ENCODE assay signal across 14 cellular contexts in genomic region chr3:52019352-52020080, GRCh38. TPM values are rescaled to one million over a fixed set of nuclear protein-coding genes. Genes with fewer than 3 reads are reported as not detected.
DNase-seq lines count a peak whose midpoint lies in the region; ATAC-seq, FAIRE-seq and TF ChIP-seq lines count a peak whose summit lies in the region.
"Had no signal": no experiment of that assay in that cellular context is flagged by ENCODE, and none has a peak within 500 bp of the region (broad histone marks: within the 10 kb centered on the region; RNA-seq: fewer than 3 reads in every experiment).

No MANE protein-coding gene starts in this region.

- intact Hi-C loops in dorsolateral prefrontal cortex (cut with DNase I): no loop called here

- H3K4me3 ChIP-seq in GM23338 (no peak overlapping the region), dorsolateral prefrontal cortex (no peak overlapping the region), smooth muscle cell (no peak overlapping the region), Peyer's patch (no peak overlapping the region), SJCRH30 (no peak overlapping the region)

- WGBS in smooth muscle cell (ENCODE audit: low lambda C conversion rate): 43% methylated on average over 17 of the region's 17 CpGs

- H3K36me3 ChIP-seq in GM23338 (ENCODE audit: insufficient read depth) (no peaks in the 10 kb centered on the region), smooth muscle cell (ENCODE audit: low read depth) (no peaks in the 10 kb centered on the region), Peyer's patch (no peaks in the 10 kb centered on the region), SJCRH30 (no peaks in the 10 kb centered on the region)

- H4K20me1 ChIP-seq in GM23338 (replicated peaks; ENCODE audit: insufficient read depth) (no peaks in the 10 kb centered on the region), smooth muscle cell (ENCODE audit: low read depth) (no peaks in the 10 kb centered on the region)

- no peak for DNase-seq in GM23338 (ENCODE audit: low spot score)
- DNase-seq in dorsolateral prefrontal cortex: no peak
- DNase-seq in left kidney (ENCODE audit: low read depth, low spot score): peak; percentile 49
- DNase-seq in smooth muscle cell (lab: John Stamatoyannopoulos, UW; ENCODE audit: unreplicated experiment): no peak
- no peak for DNase-seq in Peyer's patch
- DNase-seq in SJCRH30: no peak
- DNase-seq in GM12891 (ENCODE audit: insufficient read length, low spot score): no peak
- DNase-seq in hippocampal formation (lab: John Stamatoyannopoulos, UW): no peak
- DNase-seq: cerebellar nuclear complex; erythroblast; retina; SK-N-SH; stimulated activated naive CD4-positive, alpha-beta T cell treated with Interleukin-2 at 50 U/mL for 16 hours had no signal

- H3F3A ChIP-seq in GM23338 (replicated peaks; ENCODE audit: low read depth) (no peaks in the 10 kb centered on the region), smooth muscle cell (ENCODE audit: low read depth) (peaks cover 9% of the 10 kb centered on the region)

- H3K9me3 ChIP-seq in smooth muscle cell (replicated peaks; ENCODE audit: low read depth): no peaks in the 10 kb centered on the region
- no peaks in the 10 kb centered on the region for H3K9me3 ChIP-seq in Peyer's patch
- no peaks in the 10 kb centered on the region for H3K9me3 ChIP-seq in SJCRH30 (replicated peaks)
- H3K9me3 ChIP-seq: SK-N-SH had no signal

- no peak overlapping the region for H3K9ac ChIP-seq in smooth muscle cell (ENCODE audit: low read depth)
- H3K9ac ChIP-seq: SK-N-SH had no signal

- H3K4me2 ChIP-seq in GM23338 (no peak overlapping the region), smooth muscle cell (peak overlapping the region; percentile 21)
- H3K4me2 ChIP-seq: SK-N-SH had no signal

- H3K4me3 Mint-ChIP-seq in GM23338: no peak overlapping the region
- H3K4me3 Mint-ChIP-seq: activated naive CD4-positive, alpha-beta T cell treated with anti-CD3 and anti-CD28 coated beads, Interleukin-2, amount 50 U/mL, for 24 hours had no signal

- H2AFZ ChIP-seq in GM23338 (no peak overlapping the region), smooth muscle cell (ENCODE audit: low read depth) (no peak overlapping the region)

- peak overlapping the region; percentile 59; the same call in 1 of the 2 replicates for H3K27ac Mint-ChIP-seq in GM23338
- H3K27ac Mint-ChIP-seq: activated naive CD4-positive, alpha-beta T cell treated with anti-CD3 and anti-CD28 coated beads, Interleukin-2, amount 50 U/mL, for 24 hours had no signal

- no peaks in the 10 kb centered on the region for H3K36me3 Mint-ChIP-seq in GM23338 (ENCODE audit: low read depth)
- H3K36me3 Mint-ChIP-seq: activated naive CD4-positive, alpha-beta T cell treated with anti-CD3 and anti-CD28 coated beads, Interleukin-2, amount 50 U/mL, for 24 hours had no signal

- no peaks in the 10 kb centered on the region for H3K9me3 Mint-ChIP-seq in GM23338
- H3K9me3 Mint-ChIP-seq: activated naive CD4-positive, alpha-beta T cell treated with anti-CD3 and anti-CD28 coated beads, Interleukin-2, amount 50 U/mL, for 24 hours had no signal

- no peaks in the 10 kb centered on the region for H3K27me3 ChIP-seq in GM23338 (ENCODE audit: insufficient read depth)
- no peaks in the 10 kb centered on the region for H3K27me3 ChIP-seq in dorsolateral prefrontal cortex
- H3K27me3 ChIP-seq in smooth muscle cell (ENCODE audit: low read depth): no peaks in the 10 kb centered on the region
- no peaks in the 10 kb centered on the region for H3K27me3 ChIP-seq in Peyer's patch
- H3K27me3 ChIP-seq in SJCRH30: no peaks in the 10 kb centered on the region

- peaks cover 14% of the 10 kb centered on the region for H3K27me3 Mint-ChIP-seq in GM23338 (ENCODE audit: insufficient read depth, low read depth, poor library complexity)
- H3K27me3 Mint-ChIP-seq: activated naive CD4-positive, alpha-beta T cell treated with anti-CD3 and anti-CD28 coated beads, Interleukin-2, amount 50 U/mL, for 24 hours had no signal

- H3K79me2 ChIP-seq in GM23338 (replicated peaks; ENCODE audit: insufficient read depth) (no peaks in the 10 kb centered on the region), smooth muscle cell (ENCODE audit: low read depth) (no peaks in the 10 kb centered on the region)

- H3K9me2 ChIP-seq in GM23338 (ENCODE audit: insufficient read depth): no peaks in the 10 kb centered on the region
- H3K9me2 ChIP-seq: SK-N-SH had no signal

- TF ChIP-seq CTCF in GM23338 (conservative IDR thresholded peaks at IDR 0.05; ENCODE audit: low read depth in 2 of 2): no peak
- no peak for TF ChIP-seq CTCF in dorsolateral prefrontal cortex (IDR thresholded peaks at IDR 0.05 in 54 of 56, conservative IDR thresholded peaks at IDR 0.05 in 2 of 56; ENCODE audit: low read depth in 1 of 56, partially characterized antibody in 56 of 56)
- TF ChIP-seq CTCF in smooth muscle cell (IDR thresholded peaks at IDR 0.05; ENCODE audit: borderline replicate concordance, insufficient read depth, poor library complexity, severe bottlenecking): no peak
- TF ChIP-seq CTCF in Peyer's patch (IDR thresholded peaks at IDR 0.05): no peak

- TF ChIP-seq POLR2A in Peyer's patch (IDR thresholded peaks at IDR 0.05) (no peak), GM12891 (IDR thresholded peaks at IDR 0.05; ENCODE audit: low read depth, low read length) (no peak)

- ATAC-seq in GM23338: no peak

- H3K27ac ChIP-seq in GM23338 (ENCODE audit: low read depth) (no peak overlapping the region), dorsolateral prefrontal cortex (peak overlapping the region in 55 of 59 donors; percentile 15 to 85 (median 68)), smooth muscle cell (ENCODE audit: low read depth) (no peak overlapping the region), Peyer's patch (peak overlapping the region in 1 of 4 donors; percentile 35), SJCRH30 (no peak overlapping the region)

- peaks cover 3% of the 10 kb centered on the region; the same call in 1 of the 2 replicates for H3K4me1 ChIP-seq in GM23338 (ENCODE audit: insufficient read depth)
- peaks cover 9% of the 10 kb centered on the region for H3K4me1 ChIP-seq in smooth muscle cell (ENCODE audit: low read depth)
- H3K4me1 ChIP-seq in Peyer's patch: no peaks in the 10 kb centered on the region
- H3K4me1 ChIP-seq in SJCRH30: peaks cover 20% of the 10 kb centered on the region

- no peak for FAIRE-seq in GM12891 (lab: Jason Lieb, UNC)

- H3K4me1 Mint-ChIP-seq in GM23338: peaks cover 16% of the 10 kb centered on the region
- H3K4me1 Mint-ChIP-seq: activated naive CD4-positive, alpha-beta T cell treated with anti-CD3 and anti-CD28 coated beads, Interleukin-2, amount 50 U/mL, for 24 hours had no signal

TF ChIP-seq in GM23338, 12 proteins besides CTCF, POLR2A, EP300 and RAD21 (continues in another document):
- TF ChIP-seq STAT1 (IDR thresholded peaks at IDR 0.05; ENCODE audit: unreplicated experiment): no peak
- no peak for TF ChIP-seq NANOG (IDR thresholded peaks at IDR 0.05; ENCODE audit: borderline replicate concordance)
- TF ChIP-seq ZNF331 (CRISPR knock-in tag; IDR thresholded peaks at IDR 0.05; ENCODE audit: low read depth): no peak
- no peak for TF ChIP-seq ZNF114 (CRISPR knock-in tag; IDR thresholded peaks at IDR 0.05)

TF ChIP-seq in GM12891, 5 proteins besides CTCF, POLR2A, EP300 and RAD21 (continues in another document):
- TF ChIP-seq POLR2AphosphoS5 (IDR thresholded peaks at IDR 0.05; ENCODE audit: low read depth, low read length) (no peak), POU2F2 (IDR thresholded peaks at IDR 0.05; ENCODE audit: low read depth, low read length) (no peak), SPI1 (IDR thresholded peaks at IDR 0.05; ENCODE audit: low read depth, low read length) (no peak)

RNA-seq across cellular contexts. Expression of gene RPL29, which starts 23.8 kb away (rescaled TPM):
- total RNA-seq in GM23338 (2014; rRNA removed; shearing (Covaris generic)): 1,341 and 1,471 TPM in 2 replicates
- polyA plus RNA-seq in GM23338 (2016; fragmentation: Nextera tagmentation; extraction: Ambion mirVana): 1,864 and 1,983 TPM in 2 replicates
- 100 to 1,000 TPM; 154 to 416 (median 290) TPM for total RNA-seq in dorsolateral prefrontal cortex
- total RNA-seq in smooth muscle cell: 1,004 and 1,042 TPM in 2 replicates
- 708 and 743 TPM in 2 replicates for polyA plus RNA-seq in smooth muscle cell
- 100 to 1,000 TPM; 643 to 841 (median 711) TPM for total RNA-seq in Peyer's patch
- total RNA-seq in SJCRH30 (2014; rRNA removed; shearing (Covaris generic)): 1,784 and 1,861 TPM in 2 replicates
- polyA plus RNA-seq in GM12891 (2012; ENCODE audit: low read depth, missing spikeins): 3,375 TPM

RNA-seq across cellular contexts. Expression of gene ACY1, which starts 36.2 kb away (rescaled TPM):
- total RNA-seq in GM23338 (2014; rRNA removed; shearing (Covaris generic)): 62.8 and 91.3 TPM in 2 replicates
- polyA plus RNA-seq in GM23338 (2016; fragmentation: Nextera tagmentation; extraction: Ambion mirVana) (35.8 and 38.4 TPM in 2 replicates), smooth muscle cell (33.8 and 38.4 TPM in 2 replicates)
- total RNA-seq in dorsolateral prefrontal cortex (10 to 100 TPM in 116 of 120 experiments, 1 to 10 TPM in 4; 8.1 to 33.2 (median 16.3) TPM), smooth muscle cell (39.6 and 43.0 TPM in 2 replicates), Peyer's patch (100 to 1,000 TPM in 3 of 4 donors, 10 to 100 TPM in 1; 95.7 to 977 (median 609) TPM)
- total RNA-seq in SJCRH30 (2014; rRNA removed; shearing (Covaris generic)): 24.5 and 26.2 TPM in 2 replicates
- 38.7 TPM for polyA plus RNA-seq in GM12891 (2012; ENCODE audit: low read depth, missing spikeins)

RNA-seq across cellular contexts. Expression of gene DUSP7, which starts 36.9 kb away (rescaled TPM):
- total RNA-seq in GM23338 (2014; rRNA removed; shearing (Covaris generic)): 14.7 and 15.8 TPM in 2 replicates
- polyA plus RNA-seq in GM23338 (2016; fragmentation: Nextera tagmentation; extraction: Ambion mirVana) (5.6 and 5.9 TPM in 2 replicates), smooth muscle cell (12.4 and 13.3 TPM in 2 replicates)
- total RNA-seq in dorsolateral prefrontal cortex (10 to 100 TPM; 29.0 to 90.9 (median 44.8) TPM), smooth muscle cell (25.0 and 26.8 TPM in 2 replicates), Peyer's patch (1 to 10 TPM; 3.3 to 7.1 (median 6.0) TPM)
- 9.1 and 9.6 TPM in 2 replicates for total RNA-seq in SJCRH30 (2014; rRNA removed; shearing (Covaris generic))
- polyA plus RNA-seq in GM12891 (2012; ENCODE audit: low read depth, missing spikeins): 4.1 TPM

RNA-seq across cellular contexts. Expression of gene ABHD14A, which starts 44.7 kb away (rescaled TPM):
- total RNA-seq in GM23338 (2014; rRNA removed; shearing (Covaris generic)): 4.3 and 7.8 TPM in 2 replicates
- 12.7 TPM in 2 replicates for polyA plus RNA-seq in GM23338 (2016; fragmentation: Nextera tagmentation; extraction: Ambion mirVana)
- 10 to 100 TPM; 31.4 to 85.8 (median 60.7) TPM for total RNA-seq in dorsolateral prefrontal cortex
- total RNA-seq in smooth muscle cell: 6.2 and 16.1 TPM in 2 replicates
- polyA plus RNA-seq in smooth muscle cell: 38.6 and 49.7 TPM in 2 replicates
- total RNA-seq in Peyer's patch: 10 to 100 TPM in 2 of 4 donors, 1 to 10 TPM in 2; 3.9 to 11.6 (median 7.7) TPM
- total RNA-seq in SJCRH30 (2014; rRNA removed; shearing (Covaris generic)): 9.6 and 10.8 TPM in 2 replicates
- 8.4 TPM for polyA plus RNA-seq in GM12891 (2012; ENCODE audit: low read depth, missing spikeins)

RNA-seq across cellular contexts. Expression of gene ABHD14B, which starts 45.7 kb away (rescaled TPM):
- total RNA-seq in GM23338 (2014; rRNA removed; shearing (Covaris generic)): 8.0 and 11.1 TPM in 2 replicates
- polyA plus RNA-seq in GM23338 (2016; fragmentation: Nextera tagmentation; extraction: Ambion mirVana) (5.8 and 8.9 TPM in 2 replicates), smooth muscle cell (26.2 and 31.4 TPM in 2 replicates)
- total RNA-seq in dorsolateral prefrontal cortex (10 to 100 TPM in 117 of 120 experiments, 1 to 10 TPM in 3; 7.7 to 21.5 (median 14.8) TPM), smooth muscle cell (17.8 and 18.9 TPM in 2 replicates), Peyer's patch (100 to 1,000 TPM in 3 of 4 donors, 10 to 100 TPM in 1; 43.7 to 135 (median 127) TPM)
- total RNA-seq in SJCRH30 (2014; rRNA removed; shearing (Covaris generic)): 11.2 and 13.0 TPM in 2 replicates
- polyA plus RNA-seq in GM12891 (2012; ENCODE audit: low read depth, missing spikeins): 58.0 TPM

Comparison
In these comparisons a context has a peak if more than half of its experiments do, and no peak if none do; other contexts are left out.
1. H3K27ac ChIP-seq: peak in dorsolateral prefrontal cortex (55 of 59); none in GM23338 (single experiment), smooth muscle cell (single experiment) and SJCRH30 (single experiment).